ENCODE assay signal across 1 cellular context in genomic region chr5:141558150-141558549, GRCh38.
TF ChIP-seq lines count a peak whose summit lies in the region.

No MANE protein-coding gene starts in this region.

TF ChIP-seq in liver, 16 proteins besides CTCF, POLR2A, EP300 and RAD21 (continued from another document):
- TF ChIP-seq REST (IDR thresholded peaks at IDR 0.05) (peak; percentile 3), TAF1 (conservative IDR thresholded peaks at IDR 0.05) (no peak)
TF ChIP-seq in liver: peak in this region for 2.
